Comparison of ENCODE assay signal across 20 cellular contexts in the genomic region with DNA sequence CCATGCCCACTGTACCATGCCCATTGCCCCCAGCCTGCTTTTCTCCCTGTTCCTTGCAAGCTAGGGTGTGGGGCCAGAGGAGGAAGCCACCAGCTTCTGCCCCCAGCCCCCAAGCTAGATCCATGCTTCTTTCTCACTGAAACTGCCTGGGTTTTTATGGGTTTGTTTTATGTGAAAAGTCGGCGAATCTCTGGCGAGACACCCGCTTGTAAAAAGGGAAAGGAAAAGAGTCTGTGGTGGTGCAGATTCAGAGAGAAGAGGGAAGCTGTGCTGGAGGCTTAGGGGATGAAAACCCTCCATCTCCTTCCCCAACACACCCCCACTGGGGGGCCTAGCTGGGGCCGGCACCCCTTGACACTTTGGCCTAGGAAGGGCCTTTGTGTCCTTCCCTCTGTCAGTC.
"Had no signal": no experiment of that assay in that cellular context is flagged by ENCODE, and none has a peak within 500 bp of the region (broad histone marks: within the 10 kb centered on the region; RNA-seq: fewer than 3 reads in every experiment).

No MANE protein-coding gene starts in this region.

- H3K9me3 ChIP-seq: gastroesophageal sphincter, left lung, right atrium auricular region, tibial nerve, vagina had no signal

- DNase-seq: activated CD8-positive, alpha-beta memory T cell treated with anti-CD3 and anti-CD28 coated beads, Interleukin-2, amount 50 U/mL, for 4 hours; activated CD8-positive, alpha-beta T cell treated with anti-CD3 and anti-CD28 coated beads, Interleukin-2, amount 10 ng/mL, durations not matched to agents 7 days and 5 days; activated effector memory CD4-positive, alpha-beta T cell treated with anti-CD3 and anti-CD28 coated beads, Interleukin-2, amount 50 U/mL, for 16 hours; activated T-cell treated with anti-CD3 and anti-CD28 coated beads, Interleukin-2, amount 50 U/mL, for 48 hours; islet precursor cell; left lung; natural killer cell; occipital lobe; stimulated activated CD4-positive, alpha-beta T cell treated with anti-CD3 and anti-CD28 coated beads, Interleukin-15, amount 100 ng/mL, for 24 hours; stimulated activated CD4-positive, alpha-beta T cell treated with anti-CD3 and anti-CD28 coated beads, Interleukin-4, amount 100 ng/mL, for 1 hour; stimulated activated naive CD4-positive, alpha-beta T cell treated with Interleukin-2 at 50 U/mL for 16 hours; substantia nigra; WERI-Rb-1 had no signal

- H3K4me1 Mint-ChIP-seq: natural killer cell had no signal

- H3K4me3 Mint-ChIP-seq: activated CD8-positive, alpha-beta T cell treated with anti-CD3 and anti-CD28 coated beads, Interleukin-2, amount 10 ng/mL, durations not matched to agents 7 days and 5 days; natural killer cell had no signal

- H3K27ac ChIP-seq: cardiac muscle cell, gastroesophageal sphincter, left lung, right atrium auricular region, skin epidermis, tibial nerve, vagina, WERI-Rb-1 had no signal

- H3K4me3 ChIP-seq: cardiac muscle cell, gastroesophageal sphincter, left lung, right atrium auricular region, skin epidermis, tibial nerve, vagina had no signal

- H3K9me3 Mint-ChIP-seq: activated naive CD4-positive, alpha-beta T cell treated with anti-CD3 and anti-CD28 coated beads, Interleukin-2, amount 50 U/mL, for 72 hours; natural killer cell had no signal

- H3K36me3 ChIP-seq: cardiac muscle cell, gastroesophageal sphincter, left lung, right atrium auricular region, tibial nerve, vagina, WERI-Rb-1 had no signal

- ATAC-seq: activated CD8-positive, alpha-beta T cell treated with anti-CD3 and anti-CD28 coated beads, Interleukin-2, amount 10 ng/mL, durations not matched to agents 7 days and 5 days; gastroesophageal sphincter; left lung; natural killer cell had no signal

- H3K27ac Mint-ChIP-seq: activated CD8-positive, alpha-beta T cell treated with anti-CD3 and anti-CD28 coated beads, Interleukin-2, amount 10 ng/mL, durations not matched to agents 7 days and 5 days; activated naive CD4-positive, alpha-beta T cell treated with anti-CD3 and anti-CD28 coated beads, Interleukin-2, amount 50 U/mL, for 72 hours; natural killer cell had no signal

- H3K36me3 Mint-ChIP-seq: activated naive CD4-positive, alpha-beta T cell treated with anti-CD3 and anti-CD28 coated beads, Interleukin-2, amount 50 U/mL, for 72 hours; natural killer cell had no signal
